In the genomic region with DNA sequence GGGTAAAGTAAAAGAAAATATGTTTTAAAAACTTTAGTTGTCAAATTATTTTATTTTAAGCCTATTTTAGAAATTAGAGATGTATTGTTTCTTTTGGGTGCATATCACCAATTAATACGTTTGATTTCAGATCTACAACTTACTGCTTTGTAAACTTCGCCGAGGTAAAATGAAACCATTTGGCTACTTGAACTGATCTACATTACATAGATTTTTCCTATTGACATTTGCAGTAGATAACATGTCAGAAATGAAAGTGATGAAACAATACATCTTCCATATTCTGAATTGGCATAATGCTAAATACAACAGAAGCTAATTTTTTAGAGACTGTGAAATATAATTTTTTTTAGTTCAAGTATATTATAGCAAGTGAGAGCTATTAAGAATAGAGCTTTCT, we compare ENCODE assay signal across 15 cellular contexts. TPM values are rescaled to one million over a fixed set of nuclear protein-coding genes. Genes with fewer than 3 reads are reported as not detected.
DNase-seq lines count a peak whose midpoint lies in the region; ATAC-seq, FAIRE-seq and TF ChIP-seq lines count a peak whose summit lies in the region.
"Had no signal": no experiment of that assay in that cellular context is flagged by ENCODE, and none has a peak within 500 bp of the region (broad histone marks: within the 10 kb centered on the region; RNA-seq: fewer than 3 reads in every experiment).

No MANE protein-coding gene starts in this region.

- H3K4me1 Mint-ChIP-seq in activated naive CD8-positive, alpha-beta T cell (ENCODE audit: low read depth), result peaks cover 42% of the 10 kb centered on the region
- H3K4me1 Mint-ChIP-seq in activated naive CD8-positive, alpha-beta T cell treated with anti-CD3 and anti-CD28 coated beads for 36 hours, result peaks cover 40% of the 10 kb centered on the region
- peaks cover 28% of the 10 kb centered on the region for H3K4me1 Mint-ChIP-seq in stimulated activated effector memory CD8-positive, alpha-beta T cell treated with anti-CD3 and anti-CD28 coated beads, Interleukin-12 subunit alpha, Interleukin-12 subunit beta, amount 100 ng/mL, for 72 hours

- peaks cover 18% of the 10 kb centered on the region for H3K36me3 Mint-ChIP-seq in activated naive CD8-positive, alpha-beta T cell
- peaks cover 49% of the 10 kb centered on the region for H3K36me3 Mint-ChIP-seq in activated naive CD8-positive, alpha-beta T cell treated with anti-CD3 and anti-CD28 coated beads for 36 hours
- peaks cover 99% of the 10 kb centered on the region for H3K36me3 Mint-ChIP-seq in stimulated activated effector memory CD8-positive, alpha-beta T cell treated with anti-CD3 and anti-CD28 coated beads, Interleukin-12 subunit alpha, Interleukin-12 subunit beta, amount 100 ng/mL, for 72 hours

- no peaks in the 10 kb centered on the region for H3K9me3 Mint-ChIP-seq in activated naive CD8-positive, alpha-beta T cell (ENCODE audit: low read depth)
- H3K9me3 Mint-ChIP-seq in activated naive CD8-positive, alpha-beta T cell treated with anti-CD3 and anti-CD28 coated beads for 36 hours, result peaks cover 5% of the 10 kb centered on the region
- H3K9me3 Mint-ChIP-seq in stimulated activated effector memory CD8-positive, alpha-beta T cell treated with anti-CD3 and anti-CD28 coated beads, Interleukin-12 subunit alpha, Interleukin-12 subunit beta, amount 100 ng/mL, for 72 hours, result no peaks in the 10 kb centered on the region
- H3K9me3 Mint-ChIP-seq: CD8-positive, alpha-beta T cell; H9 had no signal

- peak overlapping the region; percentile 67 for H3K27ac ChIP-seq in VCaP
- H3K27ac ChIP-seq: BLaER1 had no signal

- no peak for DNase-seq in activated naive CD8-positive, alpha-beta T cell treated with anti-CD3 and anti-CD28 coated beads for 36 hours
- DNase-seq in GM12892 (ENCODE audit: insufficient read length) (no peak), NCI-H2081 (lab: John Stamatoyannopoulos, UW) (no peak), KG1 (lab: John Stamatoyannopoulos, UW) (no peak)
- no peak for DNase-seq in stimulated activated effector memory CD8-positive, alpha-beta T cell treated with anti-CD3 and anti-CD28 coated beads, Interleukin-12 subunit alpha, Interleukin-12 subunit beta, amount 100 ng/mL, for 72 hours (ENCODE audit: low spot score in 2 of 2)
- DNase-seq: 8988T; AML-193; CD8-positive, alpha-beta T cell; COR-L47; GOT3; H9 had no signal

- no peak for TF ChIP-seq CTCF in VCaP (conservative IDR thresholded peaks at IDR 0.05)

- no peak for TF ChIP-seq POLR2A in GM12892 (IDR thresholded peaks at IDR 0.05; ENCODE audit: low read depth, low read length)

- no peak overlapping the region for H3K4me3 Mint-ChIP-seq in activated naive CD8-positive, alpha-beta T cell
- H3K4me3 Mint-ChIP-seq in activated naive CD8-positive, alpha-beta T cell treated with anti-CD3 and anti-CD28 coated beads for 36 hours, result no peak overlapping the region
- H3K4me3 Mint-ChIP-seq in stimulated activated effector memory CD8-positive, alpha-beta T cell treated with anti-CD3 and anti-CD28 coated beads, Interleukin-12 subunit alpha, Interleukin-12 subunit beta, amount 100 ng/mL, for 72 hours, result no peak overlapping the region
- H3K4me3 Mint-ChIP-seq: CD8-positive, alpha-beta T cell; H9 had no signal

- ATAC-seq in stimulated activated effector memory CD8-positive, alpha-beta T cell treated with anti-CD3 and anti-CD28 coated beads, Interleukin-12 subunit alpha, Interleukin-12 subunit beta, amount 100 ng/mL, for 72 hours, result no peak
- ATAC-seq: CD8-positive, alpha-beta T cell had no signal

- H3K27ac Mint-ChIP-seq in activated naive CD8-positive, alpha-beta T cell, result peak overlapping the region; percentile 41
- H3K27ac Mint-ChIP-seq in activated naive CD8-positive, alpha-beta T cell treated with anti-CD3 and anti-CD28 coated beads for 36 hours, result no peak overlapping the region
- no peak overlapping the region for H3K27ac Mint-ChIP-seq in stimulated activated effector memory CD8-positive, alpha-beta T cell treated with anti-CD3 and anti-CD28 coated beads, Interleukin-12 subunit alpha, Interleukin-12 subunit beta, amount 100 ng/mL, for 72 hours
- H3K27ac Mint-ChIP-seq: CD8-positive, alpha-beta T cell; H9 had no signal

- peak; percentile 65 for FAIRE-seq in GM12892 (lab: Jason Lieb, UNC)
- FAIRE-seq: GM12891 had no signal

- H3K27me3 Mint-ChIP-seq in activated naive CD8-positive, alpha-beta T cell, result no peaks in the 10 kb centered on the region
- H3K27me3 Mint-ChIP-seq in activated naive CD8-positive, alpha-beta T cell treated with anti-CD3 and anti-CD28 coated beads for 36 hours, result no peaks in the 10 kb centered on the region

RNA-seq across cellular contexts. Expression of a gene that starts 39.5 kb away (rescaled TPM):
- 100 to 1,000 TPM; 192 to 201 TPM for total RNA-seq in activated naive CD8-positive, alpha-beta T cell treated with anti-CD3 and anti-CD28 coated beads for 36 hours
- polyA plus RNA-seq in GM12892 (2012; ENCODE audit: missing spikeins), result 103 TPM
